Comparison of ENCODE assay signal across 8 cellular contexts in genomic region chr7:16071246-16071857, GRCh38.
DNase-seq lines count a peak whose midpoint lies in the region; ATAC-seq, FAIRE-seq and TF ChIP-seq lines count a peak whose summit lies in the region.

No MANE protein-coding gene starts in this region.

- 19 to 21% methylated on average over 6 of the region's 6 CpGs for WGBS in lower leg skin, 2 donors

- H3K9me3 Mint-ChIP-seq in brain, result peaks cover 0 to 2% (median 0%) of the 10 kb centered on the region in 5 experiments

- DNase-seq in ELF-1 (ENCODE audit: low read depth, low spot score) (peak; percentile 72), HK-2 (ENCODE audit: unreplicated experiment) (peak; percentile 9), NCI-H748 treated with DMSO at 0.1 percent for 48 hours (lab: John Stamatoyannopoulos, UW) (peak; percentile 75), kidney glomerular epithelial cell (lab: John Stamatoyannopoulos, UW) (peak; percentile 59), urothelium cell line (ENCODE audit: low spot score) (peak; percentile 50), lower leg skin (ENCODE audit: low spot score in 2 of 2) (no peak)

- intact Hi-C loops in lower leg skin (cut with DNase I; ENCODE audit: low total_unique reads), result loop anchor here (10.0 kb wide), 1 partner anchor 767 kb away; no protein-coding TSS in a partner anchor

- no peak overlapping the region for H3K4me3 ChIP-seq in lower leg skin (ENCODE audit: low read depth, poor library complexity, severe bottlenecking)

- no peak overlapping the region for H3K4me3 Mint-ChIP-seq in brain

- H3K27me3 Mint-ChIP-seq in brain, result no peaks in the 10 kb centered on the region

- TF ChIP-seq CTCF in brain (conservative IDR thresholded peaks at IDR 0.05) (peak; percentile 91), lower leg skin (IDR thresholded peaks at IDR 0.05) (peak in 1 of 3 donors; percentile 83)

- H3K4me1 Mint-ChIP-seq in brain, result peaks cover 27% of the 10 kb centered on the region

- no peak overlapping the region for H3K27ac Mint-ChIP-seq in brain

- no peak for TF ChIP-seq POLR2A in lower leg skin (IDR thresholded peaks at IDR 0.05)

- no peak for FAIRE-seq in urothelium cell line (lab: Jason Lieb, UNC)

- no peaks in the 10 kb centered on the region for H3K36me3 Mint-ChIP-seq in brain

- peak; percentile 75 for ATAC-seq in GM21423 (IDR thresholded peaks at IDR 0.05; ENCODE audit: unreplicated experiment)

Comparison
In these comparisons a context has a peak if more than half of its experiments do, and no peak if none do; other contexts are left out.
1. DNase-seq: peak in ELF-1 (single experiment), HK-2 (single experiment), NCI-H748 treated with DMSO at 0.1 percent for 48 hours (single experiment), kidney glomerular epithelial cell (single experiment) and urothelium cell line (single experiment); none in lower leg skin (0 of 2).